1 cellular context compared by ENCODE assay signal in the genomic region with DNA sequence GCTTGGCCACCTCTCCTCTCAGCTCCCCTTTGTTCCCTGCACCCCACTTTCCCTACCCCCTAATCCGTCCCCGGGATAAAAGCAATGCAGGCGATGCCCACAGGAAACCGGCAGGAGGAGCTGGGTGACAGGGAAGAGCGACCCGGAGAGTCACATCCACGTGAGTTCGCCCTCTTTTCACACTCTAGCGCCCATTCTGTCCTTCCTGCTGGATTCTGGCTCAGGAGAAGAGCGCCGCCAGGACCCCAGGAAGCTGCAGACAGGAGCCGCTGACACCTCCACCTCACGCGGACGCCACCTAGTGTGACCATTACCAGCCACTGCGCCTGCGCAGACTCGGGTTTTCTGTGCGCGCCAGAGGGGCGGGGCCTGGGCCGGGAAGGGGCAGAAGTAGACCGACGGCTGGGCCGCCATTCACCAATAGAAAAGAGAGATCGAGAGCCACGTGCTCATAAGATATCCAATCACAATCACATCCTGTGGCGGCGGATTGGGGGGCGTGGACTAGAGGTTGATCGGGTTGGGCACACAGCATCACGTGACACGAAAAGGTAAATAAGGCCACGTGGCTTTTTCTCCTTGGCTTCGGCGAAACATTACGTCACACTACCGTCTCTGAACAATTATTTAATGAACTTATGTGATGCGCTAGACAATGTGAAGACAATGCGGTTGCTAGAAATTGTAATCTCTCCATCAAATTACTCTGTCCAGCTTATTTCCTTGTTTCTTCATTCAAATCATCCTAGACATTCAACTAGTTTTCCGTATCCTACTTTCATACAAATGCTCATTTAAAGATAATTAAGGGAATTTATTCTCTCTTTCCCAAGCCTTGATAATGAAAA.
TF ChIP-seq lines count a peak whose summit lies in the region.

No MANE protein-coding gene starts in this region.

TF ChIP-seq in neural cell, 6 proteins besides CTCF, POLR2A, EP300 and RAD21 (continued from another document):
- TF ChIP-seq REST (IDR thresholded peaks at IDR 0.05; ENCODE audit: borderline replicate concordance) (peak; percentile 99), SMC3 (conservative IDR thresholded peaks at IDR 0.05; ENCODE audit: poor library complexity) (peak; percentile 70), EZH2 (IDR thresholded peaks at IDR 0.05; ENCODE audit: borderline replicate concordance, insufficient read depth, low read length, poor library complexity, severe bottlenecking) (no peak), MXI1 (conservative IDR thresholded peaks at IDR 0.05; ENCODE audit: poor library complexity, severe bottlenecking) (peak; percentile 88), TAF1 (IDR thresholded peaks at IDR 0.05; ENCODE audit: low read depth) (peak; percentile 98)
TF ChIP-seq in neural cell: peak in this region for 5.
